Comparison of ENCODE assay signal across 18 cellular contexts in the genomic region with DNA sequence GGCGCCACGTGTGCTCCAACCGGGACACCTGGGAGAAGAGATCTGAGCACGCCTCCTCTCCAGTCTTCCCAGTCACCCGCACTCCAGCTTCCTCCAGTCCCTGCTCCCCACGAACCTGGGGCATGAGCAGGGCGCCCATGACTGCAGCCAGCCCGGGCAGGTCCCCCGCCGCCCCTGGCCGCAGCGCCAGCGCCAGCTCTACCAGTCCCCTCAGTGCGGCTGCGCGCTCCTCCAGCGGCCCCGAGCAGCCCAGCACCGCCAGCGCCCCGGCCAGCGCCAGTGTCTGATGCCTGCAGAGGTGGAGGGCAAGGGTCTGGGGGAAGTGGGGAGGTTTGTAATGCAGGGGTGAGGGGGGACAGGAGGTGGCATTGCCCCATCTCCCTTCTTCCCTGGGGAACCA.
DNase-seq lines count a peak whose midpoint lies in the region; ATAC-seq and TF ChIP-seq lines count a peak whose summit lies in the region.
"Had no signal": no experiment of that assay in that cellular context is flagged by ENCODE, and none has a peak within 500 bp of the region (broad histone marks: within the 10 kb centered on the region; RNA-seq: fewer than 3 reads in every experiment).

No MANE protein-coding gene starts in this region.

- peak overlapping the region; percentile 88 to 92 for H3K4me3 Mint-ChIP-seq in stimulated activated naive B cell treated with anti-CD40 and anti-IgM and Interleukin-4, amounts not matched to agents 10 μg/mL and 1 μg/mL and 100 μg/mL, for 72 hours

- H3K27me3 ChIP-seq in DND-41 (ENCODE audit: insufficient read depth, low read length, poor library complexity) (no peaks in the 10 kb centered on the region), OCI-LY3 (ENCODE audit: low read depth, low read length) (no peaks in the 10 kb centered on the region)
- H3K27me3 ChIP-seq: neural progenitor cell, sigmoid colon, uterus had no signal

- no peaks in the 10 kb centered on the region for H3K9me3 Mint-ChIP-seq in stimulated activated naive B cell treated with anti-CD40 and anti-IgM and Interleukin-4, amounts not matched to agents 10 μg/mL and 1 μg/mL and 100 μg/mL, for 72 hours
- H3K9me3 Mint-ChIP-seq: CD4-positive, CD25-positive, alpha-beta regulatory T cell; neural progenitor cell had no signal

- no peak for ATAC-seq in DND-41 (ENCODE audit: insufficient read depth, low read depth)
- ATAC-seq in stimulated activated naive B cell treated with anti-CD40 and anti-IgM and Interleukin-4, amounts not matched to agents 10 μg/mL and 1 μg/mL and 100 μg/mL, for 72 hours (replicated peaks) = no peak
- ATAC-seq in GM21576 (IDR thresholded peaks at IDR 0.05; ENCODE audit: unreplicated experiment) = no peak
- ATAC-seq in HG03097 (IDR thresholded peaks at IDR 0.05; ENCODE audit: low FRiP score, unreplicated experiment) = no peak

- H3K9ac ChIP-seq in DND-41 (ENCODE audit: low read depth, low read length) = peak overlapping the region; percentile 17; the same call in 1 of the 2 replicates
- no peak overlapping the region for H3K9ac ChIP-seq in OCI-LY3 (ENCODE audit: low read length)
- H3K9ac ChIP-seq: neural progenitor cell, SK-N-SH had no signal

- no peak overlapping the region for H3K27ac Mint-ChIP-seq in stimulated activated naive B cell treated with anti-CD40 and anti-IgM and Interleukin-4, amounts not matched to agents 10 μg/mL and 1 μg/mL and 100 μg/mL, for 72 hours
- H3K27ac Mint-ChIP-seq: neural progenitor cell had no signal

- no peak for DNase-seq in DND-41
- DNase-seq in iPS-NIHi11 (ENCODE audit: low spot score) = peak; percentile 35
- DNase-seq in stimulated activated naive B cell treated with anti-CD40 and anti-IgM and Interleukin-4, amounts not matched to agents 10 μg/mL and 1 μg/mL and 100 μg/mL, for 72 hours = no peak
- DNase-seq in NCI-H2029 treated with DMSO at 0.1 percent for 48 hours (lab: John Stamatoyannopoulos, UW) = no peak
- DNase-seq in DMS 273 (lab: John Stamatoyannopoulos, UW; ENCODE audit: unreplicated experiment) = no peak
- DNase-seq: MM.1S, NCI-H2029 had no signal

- H4K20me1 ChIP-seq in DND-41 (ENCODE audit: insufficient read depth, low read length) (no peaks in the 10 kb centered on the region), OCI-LY3 (ENCODE audit: insufficient read depth, low read length) (peaks cover 17% of the 10 kb centered on the region)

- H3K9me3 ChIP-seq in DND-41 (ENCODE audit: insufficient read depth, low read length, severe bottlenecking) (no peaks in the 10 kb centered on the region), OCI-LY3 (ENCODE audit: insufficient read depth, low read length) (no peaks in the 10 kb centered on the region)
- H3K9me3 ChIP-seq: sigmoid colon, SK-N-SH, uterus had no signal

- H3K79me2 ChIP-seq in DND-41 (ENCODE audit: insufficient read depth, low read length) (no peaks in the 10 kb centered on the region), OCI-LY3 (ENCODE audit: low read length) (no peaks in the 10 kb centered on the region)

- no peaks in the 10 kb centered on the region for H3K27me3 Mint-ChIP-seq in stimulated activated naive B cell treated with anti-CD40 and anti-IgM and Interleukin-4, amounts not matched to agents 10 μg/mL and 1 μg/mL and 100 μg/mL, for 72 hours
- H3K27me3 Mint-ChIP-seq: activated CD4-positive, alpha-beta T cell treated with anti-CD3 and anti-CD28 coated beads for 36 hours; CD4-positive, CD25-positive, alpha-beta regulatory T cell had no signal

- H3K4me2 ChIP-seq in DND-41 (ENCODE audit: insufficient read depth, low read length) (peak overlapping the region; percentile 89), OCI-LY3 (ENCODE audit: low read length) (0 out of 2 replicates have a peak overlapping the region, but pooled peaks have one; percentile 90)
- H3K4me2 ChIP-seq: KMS-11, SK-N-SH had no signal

- TF ChIP-seq CTCF in DND-41 (IDR thresholded peaks at IDR 0.05; ENCODE audit: borderline replicate concordance, extremely low read depth, low read length, poor library complexity, severe bottlenecking) (no peak), OCI-LY3 (IDR thresholded peaks at IDR 0.05; ENCODE audit: low read depth, low read length) (no peak)

- H3K36me3 ChIP-seq in DND-41 (ENCODE audit: insufficient read depth, low read length) (peaks cover 12% of the 10 kb centered on the region), OCI-LY3 (replicated peaks; ENCODE audit: low read depth, low read length) (peaks cover 39% of the 10 kb centered on the region)
- H3K36me3 ChIP-seq: neural progenitor cell, uterus had no signal

- peaks cover 16% of the 10 kb centered on the region for H3K4me1 ChIP-seq in DND-41 (ENCODE audit: insufficient read depth, low read length)
- H3K4me1 ChIP-seq in OCI-LY3 (ENCODE audit: low read length) = peaks cover 12% of the 10 kb centered on the region
- H3K4me1 ChIP-seq: neural progenitor cell had no signal

- H3K4me1 Mint-ChIP-seq in stimulated activated naive B cell treated with anti-CD40 and anti-IgM and Interleukin-4, amounts not matched to agents 10 μg/mL and 1 μg/mL and 100 μg/mL, for 72 hours = peaks cover 28 to 38% of the 10 kb centered on the region in 2 donors

- H3K36me3 Mint-ChIP-seq in stimulated activated naive B cell treated with anti-CD40 and anti-IgM and Interleukin-4, amounts not matched to agents 10 μg/mL and 1 μg/mL and 100 μg/mL, for 72 hours = peaks cover 34 to 58% of the 10 kb centered on the region in 2 donors

- peak overlapping the region in 1 of 2 experiments; percentile 60; a peak in 2 of 4 replicates for H3K4me3 ChIP-seq in DND-41 (ENCODE audit: low read depth in 1 of 2, low read length in 2 of 2)
- no peak overlapping the region for H3K4me3 ChIP-seq in OCI-LY3 (ENCODE audit: low read length)

- H2AFZ ChIP-seq in DND-41 (ENCODE audit: low read depth, low read length) (no peak overlapping the region), OCI-LY3 (ENCODE audit: low read depth, low read length) (no peak overlapping the region)

- H3K27ac ChIP-seq in DND-41 (ENCODE audit: low read length) (no peak overlapping the region), OCI-LY3 (ENCODE audit: low read length) (no peak overlapping the region)
- H3K27ac ChIP-seq: epithelial cell of prostate, neural progenitor cell had no signal
